1 cellular context compared by ENCODE assay signal in genomic region chr11:506238-506949, GRCh38.
TF ChIP-seq lines count a peak whose summit lies in the region.

No MANE protein-coding gene starts in this region.

TF ChIP-seq in A549, 52 proteins besides CTCF, POLR2A, EP300 and RAD21 (continued from another document):
- TF ChIP-seq USF2 (IDR thresholded peaks at IDR 0.05) (peak; percentile 85), ATOH8 (CRISPR knock-in tag; IDR thresholded peaks at IDR 0.05; ENCODE audit: low read depth) (peak; percentile 3; the same call in 1 of the 2 replicates), REST (IDR thresholded peaks at IDR 0.05) (no peak), HOXA7 (CRISPR knock-in tag; IDR thresholded peaks at IDR 0.05) (0 out of 2 replicates have a peak, but pooled peaks have one; percentile 81), NPAS2 (CRISPR knock-in tag; IDR thresholded peaks at IDR 0.05; ENCODE audit: borderline replicate concordance) (peak; percentile 69; the same call in 1 of the 2 replicates), NFE2L2 (conservative IDR thresholded peaks at IDR 0.05; ENCODE audit: low read length) (no peak), MAX (IDR thresholded peaks at IDR 0.05) (peak; percentile 94), HDAC2 (IDR thresholded peaks at IDR 0.05) (no peak), ESRRA (IDR thresholded peaks at IDR 0.05; ENCODE audit: borderline replicate concordance, low read length) (no peak), PBX3 (IDR thresholded peaks at IDR 0.05) (no peak), E2F6 (IDR thresholded peaks at IDR 0.05; ENCODE audit: borderline replicate concordance, low read depth) (peak; percentile 46; the same call in 1 of the 2 replicates), CBX2 (IDR thresholded peaks at IDR 0.05; ENCODE audit: borderline replicate concordance, low read depth) (no peak), MAFK (IDR thresholded peaks at IDR 0.05; ENCODE audit: partially characterized antibody) (no peak), BHLHE40 (IDR thresholded peaks at IDR 0.05; ENCODE audit: low read depth, low read length) (peak; percentile 64; the same call in 1 of the 2 replicates), KDM1A (IDR thresholded peaks at IDR 0.05; ENCODE audit: low read depth) (no peak), ZNF302 (CRISPR knock-in tag; IDR thresholded peaks at IDR 0.05) (no peak), ELK1 (IDR thresholded peaks at IDR 0.05; ENCODE audit: low read depth, low read length) (0 out of 2 replicates have a peak, but pooled peaks have one; percentile 17), CBX8 (IDR thresholded peaks at IDR 0.05) (no peak), RFX5 (IDR thresholded peaks at IDR 0.05) (no peak), MAZ (IDR thresholded peaks at IDR 0.05; ENCODE audit: borderline replicate concordance, low read depth, low read length) (no peak), JUN (IDR thresholded peaks at IDR 0.05) (peak; percentile 79 to 91; a peak in 4 of 5 replicates), SMC3 (IDR thresholded peaks at IDR 0.05) (no peak), EHF (CRISPR knock-in tag; IDR thresholded peaks at IDR 0.05) (no peak), JUNB (IDR thresholded peaks at IDR 0.05) (no peak), FOSB (CRISPR knock-in tag; IDR thresholded peaks at IDR 0.05) (0 out of 2 replicates have a peak, but pooled peaks have one; percentile 30), HOXB5 (CRISPR knock-in tag; IDR thresholded peaks at IDR 0.05) (0 out of 2 replicates have a peak, but pooled peaks have one; percentile 23), TFCP2L1 (CRISPR knock-in tag; IDR thresholded peaks at IDR 0.05) (0 out of 2 replicates have a peak, but pooled peaks have one; percentile 21), HOXB13 (CRISPR knock-in tag; IDR thresholded peaks at IDR 0.05; ENCODE audit: low read depth) (peak; percentile 19; the same call in 1 of the 2 replicates)
